In genomic region chr12:78636253-78636855, GRCh38 we compare ENCODE assay signal across 19 cellular contexts.
A peak's percentile ranks its signal among the peaks of the same experiment; 100 is the strongest.
DNase-seq lines count a peak whose midpoint lies in the region; ATAC-seq and TF ChIP-seq lines count a peak whose summit lies in the region.
"Had no signal": no experiment of that assay in that cellular context is flagged by ENCODE, and none has a peak within 500 bp of the region (broad histone marks: within the 10 kb centered on the region; RNA-seq: fewer than 3 reads in every experiment).

No MANE protein-coding gene starts in this region.

- no peak overlapping the region for H3K4me3 ChIP-seq in AG10803 (ENCODE audit: low read length)
- H3K4me3 ChIP-seq: vagina had no signal

- ATAC-seq in GM19452 (IDR thresholded peaks at IDR 0.05; ENCODE audit: unreplicated experiment) (no peak), GM18519 (IDR thresholded peaks at IDR 0.05; ENCODE audit: low FRiP score, unreplicated experiment) (no peak)
- ATAC-seq: HepG2; left colon; stimulated activated naive CD8-positive, alpha-beta T cell treated with anti-CD3 and anti-CD28 coated beads, Interleukin-15, amount 100 ng/mL, for 72 hours had no signal

- no peak for TF ChIP-seq CTCF in AG10803 (conservative IDR thresholded peaks at IDR 0.05; ENCODE audit: low read length)

- DNase-seq in AG10803 (ENCODE audit: low read depth), result peak; percentile 55
- peak; percentile 2 for DNase-seq in HS-5 (ENCODE audit: low read depth)
- peak; percentile 46 for DNase-seq in OCI-M1 (lab: John Stamatoyannopoulos, UW)
- DNase-seq in fibroblast of peridontal ligament (ENCODE audit: extremely low read depth), result peak; percentile 40
- DNase-seq in stimulated activated CD4-positive, alpha-beta T cell treated with anti-CD3 and anti-CD28 coated beads, Interleukin-2, amount 100 ng/mL, for 48 hours, result no peak
- DNase-seq in EL, result no peak
- DNase-seq: activated CD4-positive, alpha-beta T cell treated with anti-CD3 and anti-CD28 coated beads for 1 hour; activated gamma-delta T cell treated with Interleukin-2 at 50 U/mL for 16 hours; Caco-2; dermis blood vessel endothelial cell; H9; left colon; NCI-H1092 treated with DMSO at 0.1 percent for 48 hours; NCI-H345; stimulated activated naive CD8-positive, alpha-beta T cell treated with anti-CD3 and anti-CD28 coated beads, Interleukin-15, amount 100 ng/mL, for 72 hours had no signal

Comparison
In these comparisons a context has a peak if more than half of its experiments do, and no peak if none do; other contexts are left out.
1. DNase-seq: peak in AG10803 (single experiment), HS-5 (single experiment), OCI-M1 (single experiment) and fibroblast of peridontal ligament (single experiment); none in stimulated activated CD4-positive, alpha-beta T cell treated with anti-CD3 and anti-CD28 coated beads, Interleukin-2, amount 100 ng/mL, for 48 hours (0 of 2) and EL (single experiment).